Comparison of ENCODE assay signal across 8 cellular contexts in the genomic region with DNA sequence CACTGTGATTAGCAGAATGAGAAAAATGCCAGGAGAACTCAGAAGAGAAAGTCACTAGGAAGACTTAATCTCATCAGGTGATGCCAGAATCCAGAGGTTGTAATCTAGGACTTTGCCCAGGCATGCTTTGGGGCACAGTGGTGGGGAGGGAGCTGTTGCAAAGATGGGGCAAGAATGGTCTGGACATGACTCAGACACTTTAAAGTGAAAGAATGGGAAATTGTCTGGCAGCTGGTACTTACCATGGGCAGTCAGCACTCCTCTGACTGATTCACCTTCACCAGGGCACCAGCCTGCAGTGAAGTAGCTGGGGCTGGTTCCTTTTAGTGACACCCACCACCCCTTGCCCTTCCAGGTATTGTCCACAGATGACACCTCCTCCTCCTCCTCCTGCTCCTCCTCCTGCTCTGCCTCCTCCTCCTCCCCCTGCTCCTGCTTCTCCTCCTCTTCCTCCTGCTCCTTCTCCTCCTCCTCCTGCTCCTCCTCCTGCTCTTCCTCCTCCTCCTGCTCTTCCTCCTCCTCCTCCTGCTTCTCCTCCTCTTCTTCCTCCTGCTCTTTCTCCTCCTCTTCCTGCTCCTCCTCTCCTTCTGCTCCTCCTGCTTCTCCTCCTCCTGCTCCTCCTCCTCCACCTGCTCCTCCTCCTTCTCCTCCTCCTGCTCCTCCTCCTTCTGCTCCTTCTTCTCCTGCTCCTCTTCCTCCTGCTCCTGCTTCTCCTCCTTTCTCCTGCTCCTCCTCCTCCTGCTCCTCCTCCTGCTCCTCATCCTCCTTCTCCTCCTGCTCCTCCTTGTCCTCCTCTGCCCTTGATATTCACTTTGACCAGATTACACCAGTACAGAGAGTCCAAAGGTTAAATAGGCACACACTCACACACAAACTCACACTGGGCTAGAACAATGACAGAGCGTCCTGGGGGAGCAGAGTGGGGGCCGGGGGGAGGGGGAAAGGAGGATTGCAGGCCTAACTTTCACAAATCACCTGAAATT. TPM values are rescaled to one million over a fixed set of nuclear protein-coding genes. Genes with fewer than 3 reads are reported as not detected.
DNase-seq lines count a peak whose midpoint lies in the region; ATAC-seq, FAIRE-seq and TF ChIP-seq lines count a peak whose summit lies in the region.

Gene CHD9NB (minus strand): TSS at position 379 of the 983 bp plus-strand sequence. CDS start 8,739 bp downstream, outside the sequence.

- peaks cover 6% of the 10 kb centered on the region for H3K36me3 Mint-ChIP-seq in HFFc6 (ENCODE audit: low read depth)

- H3K4me3 Mint-ChIP-seq in HFFc6, result peak within 1 kb of the TSS; percentile 86

- no peak for TF ChIP-seq CTCF in HFFc6 (IDR thresholded peaks at IDR 0.05)

- peaks cover 50% of the 10 kb centered on the region for H3K4me1 Mint-ChIP-seq in HFFc6 (ENCODE audit: low read depth)

- no peaks in the 10 kb centered on the region for H3K9me3 Mint-ChIP-seq in HFFc6

- TF ChIP-seq POLR2A in GM12892 (IDR thresholded peaks at IDR 0.05; ENCODE audit: low read depth, low read length), result no peak

- peak within 1 kb of the TSS; percentile 87 for H3K27ac Mint-ChIP-seq in HFFc6

- H3K27me3 Mint-ChIP-seq in HFFc6 (ENCODE audit: insufficient read depth), result no peaks in the 10 kb centered on the region; the same call in 1 of the 2 replicates

- ATAC-seq in HG02870 (IDR thresholded peaks at IDR 0.05; ENCODE audit: unreplicated experiment), result no peak

- no peak for FAIRE-seq in GM12892 (lab: Jason Lieb, UNC)

- peak; percentile 80 for DNase-seq in DMS53 treated with DMSO at 0.1 percent for 48 hours (lab: John Stamatoyannopoulos, UW; ENCODE audit: unreplicated experiment)
- DNase-seq in HFFc6, result peak; percentile 93
- peak; percentile 79 for DNase-seq in SW480 (ENCODE audit: low spot score)
- peak; percentile 84 for DNase-seq in fibroblast of the conjunctiva (ENCODE audit: low read depth)
- DNase-seq in stimulated activated CD8-positive, alpha-beta memory T cell treated with anti-CD3 and anti-CD28 coated beads, Interleukin-4, amount 100 ng/mL, for 48 hours, result peak; percentile 23
- no peak for DNase-seq in nucleus accumbens (lab: John Stamatoyannopoulos, UW)
- no peak for DNase-seq in GM12892 (ENCODE audit: insufficient read length)

RNA-seq across cellular contexts. Expression of gene CHD9NB, which starts in this region (rescaled TPM):
- total RNA-seq in HFFc6 (2021; fragmentation: NEBNext Ultra II Directional; extraction: Animal tissue kit (Norgen Biotek cat#: 25700)), result 1 to 10 TPM; 2.1 to 4.0 (median 3.1) TPM
- polyA plus RNA-seq in GM12892 (2012; ENCODE audit: missing spikeins), result 0.85 TPM

Comparison
In these comparisons a context has a peak if more than half of its experiments do, and no peak if none do; other contexts are left out.
1. DNase-seq: peak in DMS53 treated with DMSO at 0.1 percent for 48 hours (single experiment), HFFc6 (single experiment), SW480 (single experiment), fibroblast of the conjunctiva (single experiment) and stimulated activated CD8-positive, alpha-beta memory T cell treated with anti-CD3 and anti-CD28 coated beads, Interleukin-4, amount 100 ng/mL, for 48 hours (single experiment); none in nucleus accumbens (0 of 56) and GM12892 (single experiment).